ENCODE assay signal across 20 cellular contexts in genomic region chr16:70258065-70258464, GRCh38. TPM values are rescaled to one million over a fixed set of nuclear protein-coding genes. Genes with fewer than 3 reads are reported as not detected.
DNase-seq lines count a peak whose midpoint lies in the region; ATAC-seq, FAIRE-seq and TF ChIP-seq lines count a peak whose summit lies in the region.
"Had no signal": no experiment of that assay in that cellular context is flagged by ENCODE, and none has a peak within 500 bp of the region (broad histone marks: within the 10 kb centered on the region; RNA-seq: fewer than 3 reads in every experiment).

No MANE protein-coding gene starts in this region.

- no peak overlapping the region for H3K4me2 ChIP-seq in HepG2 (ENCODE audit: low read depth, low read length)
- H3K4me2 ChIP-seq: BLaER1, GM23338 had no signal

- H2AFZ ChIP-seq in HepG2 (ENCODE audit: low read length): no peak overlapping the region
- H2AFZ ChIP-seq: GM23338 had no signal

- H3K4me1 ChIP-seq in right atrium auricular region (peaks cover 0 to 4% of the 10 kb centered on the region in 2 donors), SJSA1 (replicated peaks) (peaks cover 34% of the 10 kb centered on the region), HepG2 (ENCODE audit: insufficient read depth, low read length) (peaks cover 28% of the 10 kb centered on the region), left ventricle myocardium inferior (peaks cover 10% of the 10 kb centered on the region)
- H3K4me1 ChIP-seq: BLaER1 had no signal

- TF ChIP-seq EP300 in HepG2 (IDR thresholded peaks at IDR 0.05; ENCODE audit: low read depth in 2 of 2, low read length in 2 of 2) (no peak), HepG2 (CRISPR knock-in tag; IDR thresholded peaks at IDR 0.05; ENCODE audit: borderline replicate concordance) (no peak)

- BruUV-seq in HepG2 (replicated peaks; lab: Mats Ljungman, UMichigan): no TSS peak

- peaks cover 95% of the 10 kb centered on the region for H3K36me3 ChIP-seq in right atrium auricular region
- H3K36me3 ChIP-seq in SJSA1: peaks cover 97% of the 10 kb centered on the region
- peaks cover 62 to 96% of the 10 kb centered on the region in 2 experiments for H3K36me3 ChIP-seq in HepG2 (replicated peaks in 1 of 2; ENCODE audit: control insufficient read depth in 1 of 2, insufficient read depth in 2 of 2, low read length in 2 of 2)
- peaks cover 100% of the 10 kb centered on the region for H3K36me3 ChIP-seq in left ventricle myocardium inferior

- in situ Hi-C loops in HepG2 (cut with HindIII; ENCODE audit: extremely low pct_ligation_motif_present, low pct_unique_long_range_greater_than_20kb): loop anchor here (10.0 kb wide), 1 partner anchor 93 kb away; no protein-coding TSS in a partner anchor

- H3K27ac ChIP-seq in right atrium auricular region (no peak overlapping the region), SJSA1 (peak overlapping the region; percentile 7; the same call in 1 of the 2 replicates), HepG2 (ENCODE audit: extremely low read length, insufficient read depth, low read length) (no peak overlapping the region), left ventricle myocardium inferior (replicated peaks) (no peak overlapping the region)
- H3K27ac ChIP-seq: BLaER1 had no signal

- intact Hi-C loops in Right ventricle myocardium superior (cut with DNase I): no loop called here
- intact Hi-C loops in HepG2 (cut with micrococcal nuclease; ENCODE audit: unreplicated experiment): no loop called here
- intact Hi-C loops in left ventricle myocardium inferior (cut with micrococcal nuclease): no loop called here

- H3K27me3 ChIP-seq in right atrium auricular region: no peaks in the 10 kb centered on the region
- H3K27me3 ChIP-seq in SJSA1 (replicated peaks): no peaks in the 10 kb centered on the region
- H3K27me3 ChIP-seq in HepG2 (ENCODE audit: control insufficient read depth in 1 of 2, insufficient read depth in 2 of 2, low read length in 2 of 2): no peaks in the 10 kb centered on the region
- no peaks in the 10 kb centered on the region for H3K27me3 ChIP-seq in left ventricle myocardium inferior (ENCODE audit: low read depth)
- H3K27me3 ChIP-seq: BLaER1 had no signal

- 96% methylated on average over 14 of the region's 14 CpGs for WGBS in HepG2 (ENCODE audit: low lambda C conversion rate)

- POLR2A ChIA-PET in HepG2 (lab: Yijun Ruan, JAX): no interaction called here

- DNase-seq in right atrium auricular region (ENCODE audit: low spot score): peak; percentile 52
- DNase-seq in Right ventricle myocardium superior: no peak
- DNase-seq in SJSA1 (ENCODE audit: low read depth in 1 of 2, low spot score in 2 of 2): no peak
- no peak for DNase-seq in HepG2 (ENCODE audit: low spot score)
- no peak for DNase-seq in GM10266 (ENCODE audit: extremely low spot score)
- DNase-seq in activated CD4-positive, CD25-positive, alpha-beta regulatory T cell (lab: John Stamatoyannopoulos, UW): no peak
- no peak for DNase-seq in left ventricle myocardium inferior
- DNase-seq in DMS 273 treated with DMSO at 0.1 percent for 48 hours (lab: John Stamatoyannopoulos, UW): no peak
- DNase-seq: CD8-positive, alpha-beta memory T cell; DMS79; KG1; MV-4-11; NCI-H1694 treated with DMSO at 0.1 percent for 48 hours; NCI-H748 treated with DMSO at 0.1 percent for 48 hours; SHP77 treated with DMSO at 0.1 percent for 48 hours had no signal

- peaks cover 3% of the 10 kb centered on the region; the same call in 1 of the 2 replicates for H4K20me1 ChIP-seq in HepG2 (ENCODE audit: insufficient read depth, low read length)

- no peak overlapping the region for H3K9ac ChIP-seq in HepG2 (ENCODE audit: insufficient read depth, low read depth, low read length)
- H3K9ac ChIP-seq: BLaER1 had no signal

- TF ChIP-seq RAD21 in HepG2 (CRISPR knock-in tag; IDR thresholded peaks at IDR 0.05): no peak

- CTCF ChIA-PET in HepG2 (lab: Yijun Ruan, JAX; ENCODE audit: low intra/inter-chr PET ratio, low total read pairs): no interaction called here

- no peak for ATAC-seq in Right ventricle myocardium superior (ENCODE audit: poor library complexity)
- no peak for ATAC-seq in HepG2
- ATAC-seq: GM23338, HCT116 had no signal

- no peak for TF ChIP-seq CTCF in right atrium auricular region (IDR thresholded peaks at IDR 0.05)
- no peak for TF ChIP-seq CTCF in HepG2 (CRISPR knock-in tag; IDR thresholded peaks at IDR 0.05)
- no peak for TF ChIP-seq CTCF in GM10266 (IDR thresholded peaks at IDR 0.05; ENCODE audit: control insufficient read depth, insufficient read depth, low read depth, missing control alignments)
- no peak for TF ChIP-seq CTCF in left ventricle myocardium inferior (IDR thresholded peaks at IDR 0.05; ENCODE audit: borderline replicate concordance)

- H3K4me3 ChIP-seq in right atrium auricular region (no peak overlapping the region), SJSA1 (no peak overlapping the region), HepG2 (replicated peaks in 1 of 3; ENCODE audit: insufficient read depth in 1 of 3, low read depth in 2 of 3, low read length in 3 of 3) (no peak overlapping the region), left ventricle myocardium inferior (no peak overlapping the region)
- H3K4me3 ChIP-seq: BLaER1, GM23338 had no signal

- H3K9me3 ChIP-seq in right atrium auricular region (no peaks in the 10 kb centered on the region), SJSA1 (replicated peaks) (no peaks in the 10 kb centered on the region), HepG2 (ENCODE audit: low read length) (no peaks in the 10 kb centered on the region), left ventricle myocardium inferior (replicated peaks) (no peaks in the 10 kb centered on the region)
- H3K9me3 ChIP-seq: BLaER1 had no signal

- no peak for FAIRE-seq in HepG2 (lab: Jason Lieb, UNC)
- FAIRE-seq: D721Med, RCC 7860 had no signal

- no peak for TF ChIP-seq POLR2A in HepG2 (IDR thresholded peaks at IDR 0.05; ENCODE audit: insufficient read depth in 1 of 2, low read depth in 2 of 2, low read length in 2 of 2)

- H3K79me2 ChIP-seq in HepG2 (ENCODE audit: insufficient read depth, low read length): no peaks in the 10 kb centered on the region

RNA-seq across cellular contexts. Expression of gene EXOSC6, which starts 6.3 kb away (rescaled TPM):
- total RNA-seq in right atrium auricular region (10 to 100 TPM; 11.2 to 15.2 TPM), Right ventricle myocardium superior (10.7 TPM), HepG2 (2016; rRNA removed; fragmentation: Illumina TruSeq; extraction: Trizol) (37.3 and 39.9 TPM in 2 replicates), left ventricle myocardium inferior (11.3 TPM)
- total RNA-seq in SJSA1 (2014; rRNA removed; shearing (Covaris generic)): 32.1 and 35.0 TPM in 2 replicates
- total RNA-seq in HepG2 (2016; cell fraction: cytosol; rRNA removed; fragmentation: Illumina TruSeq; extraction: Trizol; ENCODE audit: low read depth): 5.3 and 5.4 TPM in 2 replicates
- total RNA-seq in HepG2 (2016; cell fraction: insoluble cytoplasmic fraction; rRNA removed; fragmentation: Illumina TruSeq; extraction: Trizol): 34.7 and 39.3 TPM in 2 replicates
- total RNA-seq in HepG2 (2016; cell fraction: membrane; rRNA removed; fragmentation: Illumina TruSeq; extraction: Trizol): 18.9 and 19.3 TPM in 2 replicates
- total RNA-seq in HepG2 (2016; cell fraction: nucleus; rRNA removed; fragmentation: Illumina TruSeq; extraction: Trizol): 16.9 and 19.9 TPM in 2 replicates
- 11.9 and 13.1 TPM in 2 replicates for polyA plus RNA-seq in HepG2 (2011; rRNA removed)
- 9.7 and 11.4 TPM in 2 replicates for polyA plus RNA-seq in HepG2 (2011; cell fraction: cytosol; rRNA removed)
- polyA plus RNA-seq in HepG2 (2011; cell fraction: nucleus; rRNA removed): 9.3 and 9.8 TPM in 2 replicates
- 7.2 and 9.5 TPM in 2 replicates for polyA plus RNA-seq in HepG2 (2012)
- polyA plus RNA-seq in HepG2 (2016; cell fraction: cytosol; fragmentation: Illumina TruSeq; extraction: Trizol; ENCODE audit: low read depth): 3.1 and 3.2 TPM in 2 replicates
- 28.6 and 29.3 TPM in 2 replicates for polyA plus RNA-seq in HepG2 (2016; cell fraction: insoluble cytoplasmic fraction; fragmentation: Illumina TruSeq; extraction: Trizol; ENCODE audit: low read depth)
- 8.0 and 8.8 TPM in 2 replicates for polyA plus RNA-seq in HepG2 (2016; cell fraction: membrane; fragmentation: Illumina TruSeq; extraction: Trizol; ENCODE audit: low read depth)
- 26.7 and 27.4 TPM in 2 replicates for polyA plus RNA-seq in HepG2 (2016; cell fraction: nucleus; fragmentation: Illumina TruSeq; extraction: Trizol; ENCODE audit: insufficient read depth, low read depth)
- polyA minus RNA-seq in HepG2 (2011; rRNA and poly(A)+ RNA removed; ENCODE audit: low replicate concordance): 8.3 and 9.3 TPM in 2 replicates
- 16.9 and 17.1 TPM in 2 replicates for polyA minus RNA-seq in HepG2 (2011; cell fraction: cytosol; rRNA and poly(A)+ RNA removed)
- polyA minus RNA-seq in HepG2 (2011; cell fraction: nucleus; rRNA and poly(A)+ RNA removed): 11.1 and 13.6 TPM in 2 replicates

RNA-seq across cellular contexts. Expression of gene AARS1, which starts 31.2 kb away (rescaled TPM):
- total RNA-seq in right atrium auricular region (10 to 100 TPM; 54.0 to 56.8 TPM), Right ventricle myocardium superior (59.7 TPM), HepG2 (2016; rRNA removed; fragmentation: Illumina TruSeq; extraction: Trizol) (107 and 132 TPM in 2 replicates), left ventricle myocardium inferior (61.0 TPM)
- total RNA-seq in SJSA1 (2014; rRNA removed; shearing (Covaris generic)): 69.6 and 77.0 TPM in 2 replicates
- total RNA-seq in HepG2 (2016; cell fraction: cytosol; rRNA removed; fragmentation: Illumina TruSeq; extraction: Trizol; ENCODE audit: low read depth): 36.0 and 36.9 TPM in 2 replicates
- total RNA-seq in HepG2 (2016; cell fraction: insoluble cytoplasmic fraction; rRNA removed; fragmentation: Illumina TruSeq; extraction: Trizol): 106 and 131 TPM in 2 replicates
- 22.4 and 24.3 TPM in 2 replicates for total RNA-seq in HepG2 (2016; cell fraction: membrane; rRNA removed; fragmentation: Illumina TruSeq; extraction: Trizol)
- total RNA-seq in HepG2 (2016; cell fraction: nucleus; rRNA removed; fragmentation: Illumina TruSeq; extraction: Trizol): 86.2 and 93.2 TPM in 2 replicates
- polyA plus RNA-seq in HepG2 (2011; rRNA removed): 132 and 163 TPM in 2 replicates
- 137 and 146 TPM in 2 replicates for polyA plus RNA-seq in HepG2 (2011; cell fraction: cytosol; rRNA removed)
- 133 and 160 TPM in 2 replicates for polyA plus RNA-seq in HepG2 (2011; cell fraction: nucleus; rRNA removed)
- polyA plus RNA-seq in HepG2 (2012): 134 and 189 TPM in 2 replicates
- polyA plus RNA-seq in HepG2 (2016; cell fraction: cytosol; fragmentation: Illumina TruSeq; extraction: Trizol; ENCODE audit: low read depth): 4.3 and 4.9 TPM in 2 replicates
- 108 and 115 TPM in 2 replicates for polyA plus RNA-seq in HepG2 (2016; cell fraction: insoluble cytoplasmic fraction; fragmentation: Illumina TruSeq; extraction: Trizol; ENCODE audit: low read depth)
- polyA plus RNA-seq in HepG2 (2016; cell fraction: membrane; fragmentation: Illumina TruSeq; extraction: Trizol; ENCODE audit: low read depth): 7.9 and 10.8 TPM in 2 replicates
- polyA plus RNA-seq in HepG2 (2016; cell fraction: nucleus; fragmentation: Illumina TruSeq; extraction: Trizol; ENCODE audit: insufficient read depth, low read depth): 108 and 116 TPM in 2 replicates
- polyA minus RNA-seq in HepG2 (2011; rRNA and poly(A)+ RNA removed; ENCODE audit: low replicate concordance): 201 and 270 TPM in 2 replicates
- 108 and 137 TPM in 2 replicates for polyA minus RNA-seq in HepG2 (2011; cell fraction: cytosol; rRNA and poly(A)+ RNA removed)
- polyA minus RNA-seq in HepG2 (2011; cell fraction: nucleus; rRNA and poly(A)+ RNA removed): 94.2 and 166 TPM in 2 replicates

RNA-seq across cellular contexts. Expression of gene DDX19B, which starts 40.9 kb away (rescaled TPM):
- 10 to 100 TPM; 20.8 to 21.6 TPM for total RNA-seq in right atrium auricular region
- 13.9 TPM for total RNA-seq in Right ventricle myocardium superior
- 39.6 and 55.9 TPM in 2 replicates for total RNA-seq in SJSA1 (2014; rRNA removed; shearing (Covaris generic))
- total RNA-seq in HepG2 (2016; rRNA removed; fragmentation: Illumina TruSeq; extraction: Trizol): 36.2 and 45.1 TPM in 2 replicates
- total RNA-seq in HepG2 (2016; cell fraction: cytosol; rRNA removed; fragmentation: Illumina TruSeq; extraction: Trizol; ENCODE audit: low read depth): 12.8 and 12.9 TPM in 2 replicates
- total RNA-seq in HepG2 (2016; cell fraction: insoluble cytoplasmic fraction; rRNA removed; fragmentation: Illumina TruSeq; extraction: Trizol): 39.6 and 45.1 TPM in 2 replicates
- 23.3 and 24.2 TPM in 2 replicates for total RNA-seq in HepG2 (2016; cell fraction: membrane; rRNA removed; fragmentation: Illumina TruSeq; extraction: Trizol)
- 19.1 and 19.2 TPM in 2 replicates for total RNA-seq in HepG2 (2016; cell fraction: nucleus; rRNA removed; fragmentation: Illumina TruSeq; extraction: Trizol)
- polyA plus RNA-seq in HepG2 (2011; rRNA removed): 40.0 and 48.1 TPM in 2 replicates
- 32.7 and 34.5 TPM in 2 replicates for polyA plus RNA-seq in HepG2 (2011; cell fraction: cytosol; rRNA removed)
- 37.9 and 40.4 TPM in 2 replicates for polyA plus RNA-seq in HepG2 (2011; cell fraction: nucleus; rRNA removed)
- polyA plus RNA-seq in HepG2 (2012): 44.8 and 46.5 TPM in 2 replicates
- polyA plus RNA-seq in HepG2 (2016; cell fraction: cytosol; fragmentation: Illumina TruSeq; extraction: Trizol; ENCODE audit: low read depth): 19.4 and 20.0 TPM in 2 replicates
- polyA plus RNA-seq in HepG2 (2016; cell fraction: insoluble cytoplasmic fraction; fragmentation: Illumina TruSeq; extraction: Trizol; ENCODE audit: low read depth): 52.7 and 69.9 TPM in 2 replicates
- polyA plus RNA-seq in HepG2 (2016; cell fraction: membrane; fragmentation: Illumina TruSeq; extraction: Trizol; ENCODE audit: low read depth): 27.4 and 28.0 TPM in 2 replicates
- polyA plus RNA-seq in HepG2 (2016; cell fraction: nucleus; fragmentation: Illumina TruSeq; extraction: Trizol; ENCODE audit: insufficient read depth, low read depth): 38.1 and 41.2 TPM in 2 replicates
- 14.4 and 19.9 TPM in 2 replicates for polyA minus RNA-seq in HepG2 (2011; rRNA and poly(A)+ RNA removed; ENCODE audit: low replicate concordance)
- 9.7 and 21.2 TPM in 2 replicates for polyA minus RNA-seq in HepG2 (2011; cell fraction: cytosol; rRNA and poly(A)+ RNA removed)
- polyA minus RNA-seq in HepG2 (2011; cell fraction: nucleus; rRNA and poly(A)+ RNA removed): 19.9 and 21.8 TPM in 2 replicates
- total RNA-seq in left ventricle myocardium inferior: 13.7 TPM
